ENCODE assay signal across 20 cellular contexts in the genomic region with DNA sequence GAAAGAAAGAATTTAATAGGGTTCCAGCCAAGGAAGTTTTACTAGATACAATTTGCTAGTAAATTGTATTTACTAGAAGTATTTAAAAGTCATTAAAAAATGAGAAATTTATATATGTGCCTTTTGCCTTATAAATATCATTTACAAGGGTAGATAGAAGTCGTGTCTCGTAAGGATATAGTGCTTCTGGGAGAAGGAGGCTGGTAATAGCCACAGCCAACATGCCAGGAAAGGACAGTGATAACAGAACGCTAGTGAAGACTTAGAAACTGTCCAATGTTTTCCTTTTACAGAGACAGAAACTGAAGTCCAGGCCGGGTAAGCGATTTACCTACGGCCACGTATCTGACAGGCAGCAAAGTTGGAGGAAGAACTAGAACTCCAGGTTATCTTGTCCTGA.
A peak's percentile ranks its signal among the peaks of the same experiment; 100 is the strongest.
DNase-seq lines count a peak whose midpoint lies in the region; FAIRE-seq and TF ChIP-seq lines count a peak whose summit lies in the region.
"Had no signal": no experiment of that assay in that cellular context is flagged by ENCODE, and none has a peak within 500 bp of the region (broad histone marks: within the 10 kb centered on the region; RNA-seq: fewer than 3 reads in every experiment).

No MANE protein-coding gene starts in this region.

- TF ChIP-seq CTCF in C4-2B (conservative IDR thresholded peaks at IDR 0.05) (no peak), endodermal cell (conservative IDR thresholded peaks at IDR 0.05) (no peak), D721Med (IDR thresholded peaks at IDR 0.05; ENCODE audit: insufficient read depth, missing control alignments) (no peak)

- H3K27me3 ChIP-seq in endodermal cell (ENCODE audit: control insufficient read depth, insufficient read depth, low read length, poor library complexity, severe bottlenecking): no peaks in the 10 kb centered on the region
- H3K27me3 ChIP-seq in trophoblast cell (ENCODE audit: insufficient read depth, low read length): no peaks in the 10 kb centered on the region

- H3K4me3 ChIP-seq in endodermal cell (ENCODE audit: low read length) (peak overlapping the region; percentile 34), trophoblast cell (ENCODE audit: low read depth, low read length) (no peak overlapping the region)
- H3K4me3 ChIP-seq: GM12878, GM23248 had no signal

- H3K4me2 ChIP-seq in trophoblast cell (ENCODE audit: low read length): no peak overlapping the region

- H3K18ac ChIP-seq in trophoblast cell (ENCODE audit: low read length): no peak overlapping the region

- DNase-seq in endodermal cell: no peak
- no peak for DNase-seq in trophoblast cell
- no peak for DNase-seq in activated T-helper 2 cell treated with anti-CD3 and anti-CD28 coated beads, Interferon-gamma antibody, Interleukin-2, Interleukin-4, amounts not matched to agents 10 μg/mL and 5 μg/mL and 100 μg/mL, durations not matched to agents 14 hours and 24 hours and 36 hours (ENCODE audit: low spot score)
- DNase-seq in D721Med (ENCODE audit: insufficient read length, low spot score): no peak
- DNase-seq in T-helper 2 cell: no peak
- DNase-seq: C1 segment of cervical spinal cord; Caco-2; CD4-positive, CD25-positive, alpha-beta regulatory T cell; CD8-positive, alpha-beta T cell; DMS 273 treated with DMSO at 0.1 percent for 48 hours; DMS79; EL; GDM1; GM23248; H7; HCEC 1CT had no signal

- peaks cover 20% of the 10 kb centered on the region for H3K9me3 Mint-ChIP-seq in endodermal cell
- no peaks in the 10 kb centered on the region for H3K9me3 Mint-ChIP-seq in activated T-helper 2 cell treated with anti-CD3 and anti-CD28 coated beads, Interferon-gamma antibody, Interleukin-2, Interleukin-4, amounts not matched to agents 10 μg/mL and 5 μg/mL and 100 μg/mL, durations not matched to agents 14 hours and 24 hours and 36 hours
- H3K9me3 Mint-ChIP-seq: CD8-positive, alpha-beta T cell had no signal

- no peaks in the 10 kb centered on the region for H3K79me2 ChIP-seq in trophoblast cell (ENCODE audit: control insufficient read depth, insufficient read depth, low read length, poor library complexity)

- H3K36me3 ChIP-seq in endodermal cell (ENCODE audit: control insufficient read depth, insufficient read depth, low read length) (no peaks in the 10 kb centered on the region), trophoblast cell (ENCODE audit: control insufficient read depth in 1 of 2, insufficient read depth in 2 of 2, low read length in 2 of 2) (no peaks in the 10 kb centered on the region)

- H3K27ac ChIP-seq in C4-2B: peak overlapping the region; percentile 58; the same call in 1 of the 2 replicates
- no peak overlapping the region for H3K27ac ChIP-seq in endodermal cell (ENCODE audit: low read depth, low read length)
- no peak overlapping the region for H3K27ac ChIP-seq in trophoblast cell (ENCODE audit: low read depth, low read length)
- H3K27ac ChIP-seq: GM23248 had no signal

- intact Hi-C loops in activated T-helper 2 cell treated with anti-CD3 and anti-CD28 coated beads, Interferon-gamma antibody, Interleukin-2, Interleukin-4, amounts not matched to agents 10 μg/mL and 5 μg/mL and 100 μg/mL, durations not matched to agents 14 hours and 24 hours and 36 hours (cut with micrococcal nuclease): no loop called here

- FAIRE-seq in D721Med (lab: Jason Lieb, UNC): no peak
- FAIRE-seq: GM12878, GM19239, H1 had no signal

- H4K12ac ChIP-seq in trophoblast cell (ENCODE audit: low read depth, low read length): no peak overlapping the region

- H3K14ac ChIP-seq in trophoblast cell (ENCODE audit: low read length): no peak overlapping the region

- no peak overlapping the region for H4K91ac ChIP-seq in trophoblast cell (ENCODE audit: low read depth, low read length)

- H3K4me1 Mint-ChIP-seq in endodermal cell: peaks cover 34% of the 10 kb centered on the region
- no peaks in the 10 kb centered on the region for H3K4me1 Mint-ChIP-seq in activated T-helper 2 cell treated with anti-CD3 and anti-CD28 coated beads, Interferon-gamma antibody, Interleukin-2, Interleukin-4, amounts not matched to agents 10 μg/mL and 5 μg/mL and 100 μg/mL, durations not matched to agents 14 hours and 24 hours and 36 hours (ENCODE audit: low read depth)
- H3K4me1 Mint-ChIP-seq: CD4-positive, CD25-positive, alpha-beta regulatory T cell had no signal

- no peak overlapping the region for H3K27ac Mint-ChIP-seq in endodermal cell
- no peak overlapping the region for H3K27ac Mint-ChIP-seq in activated T-helper 2 cell treated with anti-CD3 and anti-CD28 coated beads, Interferon-gamma antibody, Interleukin-2, Interleukin-4, amounts not matched to agents 10 μg/mL and 5 μg/mL and 100 μg/mL, durations not matched to agents 14 hours and 24 hours and 36 hours
- H3K27ac Mint-ChIP-seq: CD4-positive, CD25-positive, alpha-beta regulatory T cell; CD8-positive, alpha-beta T cell had no signal

- no peak overlapping the region for H3K4ac ChIP-seq in trophoblast cell (ENCODE audit: low read depth, low read length)

- H2BK12ac ChIP-seq in trophoblast cell (ENCODE audit: low read length): peak overlapping the region; percentile 27

- peaks cover 4% of the 10 kb centered on the region for H3K4me1 ChIP-seq in endodermal cell (ENCODE audit: control insufficient read depth, insufficient read depth, low read length)
- H3K4me1 ChIP-seq in trophoblast cell (ENCODE audit: control insufficient read depth in 1 of 2, insufficient read depth in 2 of 2, low read length in 2 of 2): no peaks in the 10 kb centered on the region
- H3K4me1 ChIP-seq: Caco-2 had no signal

- H2BK5ac ChIP-seq in trophoblast cell (ENCODE audit: low read depth, low read length, poor library complexity): no peak overlapping the region

- no peak overlapping the region for H2BK120ac ChIP-seq in trophoblast cell (ENCODE audit: insufficient read depth, low read length, poor library complexity)

- H3K23ac ChIP-seq in trophoblast cell (ENCODE audit: low read length): no peak overlapping the region

- H3K79me1 ChIP-seq in trophoblast cell (ENCODE audit: low read length): no peaks in the 10 kb centered on the region

- peaks cover 6% of the 10 kb centered on the region for H3K27me3 Mint-ChIP-seq in endodermal cell (ENCODE audit: insufficient read depth)
- no peaks in the 10 kb centered on the region for H3K27me3 Mint-ChIP-seq in activated T-helper 2 cell treated with anti-CD3 and anti-CD28 coated beads, Interferon-gamma antibody, Interleukin-2, Interleukin-4, amounts not matched to agents 10 μg/mL and 5 μg/mL and 100 μg/mL, durations not matched to agents 14 hours and 24 hours and 36 hours (ENCODE audit: low read depth)
- H3K27me3 Mint-ChIP-seq: CD4-positive, CD25-positive, alpha-beta regulatory T cell had no signal

- H2AK5ac ChIP-seq in trophoblast cell (ENCODE audit: low read length): peak overlapping the region; percentile 25

- no peak overlapping the region for H3K9ac ChIP-seq in endodermal cell (ENCODE audit: extremely low read depth, low read length, poor library complexity, severe bottlenecking)
- H3K9ac ChIP-seq in trophoblast cell (ENCODE audit: low read length): no peak overlapping the region
- H3K9ac ChIP-seq: GM23248 had no signal

- no peak overlapping the region for H4K8ac ChIP-seq in trophoblast cell (ENCODE audit: low read depth, low read length)

- H3K4me3 Mint-ChIP-seq in endodermal cell: no peak overlapping the region
- no peak overlapping the region for H3K4me3 Mint-ChIP-seq in activated T-helper 2 cell treated with anti-CD3 and anti-CD28 coated beads, Interferon-gamma antibody, Interleukin-2, Interleukin-4, amounts not matched to agents 10 μg/mL and 5 μg/mL and 100 μg/mL, durations not matched to agents 14 hours and 24 hours and 36 hours (ENCODE audit: low read depth)
- H3K4me3 Mint-ChIP-seq: CD4-positive, CD25-positive, alpha-beta regulatory T cell; CD8-positive, alpha-beta T cell had no signal

- 85 to 94% methylated on average over 7 of the region's 7 CpGs for WGBS in endodermal cell (ENCODE audit: insufficient coverage in 1 of 2, insufficient read length in 1 of 2), 2 experiments
- no CpG with 5 or more reads among the region's 7 CpGs for WGBS in trophoblast cell (ENCODE audit: extremely low coverage, insufficient coverage, insufficient read length)

- H3K9me3 ChIP-seq in endodermal cell (ENCODE audit: control insufficient read depth, low read length) (peaks cover 14% of the 10 kb centered on the region), trophoblast cell (ENCODE audit: insufficient read depth, low read depth, low read length) (no peaks in the 10 kb centered on the region)
- H3K9me3 ChIP-seq: Caco-2 had no signal

- no peak overlapping the region for H2AFZ ChIP-seq in trophoblast cell (ENCODE audit: insufficient read depth, low read length, poor library complexity)
- H2AFZ ChIP-seq: GM23248 had no signal

- peaks cover 2% of the 10 kb centered on the region for H3K36me3 Mint-ChIP-seq in endodermal cell (ENCODE audit: low read depth)
- H3K36me3 Mint-ChIP-seq in activated T-helper 2 cell treated with anti-CD3 and anti-CD28 coated beads, Interferon-gamma antibody, Interleukin-2, Interleukin-4, amounts not matched to agents 10 μg/mL and 5 μg/mL and 100 μg/mL, durations not matched to agents 14 hours and 24 hours and 36 hours (ENCODE audit: low read depth): no peaks in the 10 kb centered on the region
- H3K36me3 Mint-ChIP-seq: CD4-positive, CD25-positive, alpha-beta regulatory T cell; CD8-positive, alpha-beta T cell had no signal
